Comparison of ENCODE assay signal across 9 cellular contexts in genomic region chr1:5620997-5621396, GRCh38.
DNase-seq lines count a peak whose midpoint lies in the region; ATAC-seq, FAIRE-seq and TF ChIP-seq lines count a peak whose summit lies in the region.
"Had no signal": no experiment of that assay in that cellular context is flagged by ENCODE, and none has a peak within 500 bp of the region (broad histone marks: within the 10 kb centered on the region; RNA-seq: fewer than 3 reads in every experiment).

No MANE protein-coding gene starts in this region.

- H3K36me3 Mint-ChIP-seq in activated naive CD8-positive, alpha-beta T cell treated with anti-CD3 and anti-CD28 coated beads for 36 hours: no peaks in the 10 kb centered on the region

- TF ChIP-seq CTCF in D721Med (IDR thresholded peaks at IDR 0.05; ENCODE audit: insufficient read depth, missing control alignments) (peak; percentile 51), adrenal gland (IDR thresholded peaks at IDR 0.05) (peak in 4 of 6 experiments; percentile 10 to 46 (median 41)), lower lobe of right lung (IDR thresholded peaks at IDR 0.05) (peak; percentile 38)

- no peak overlapping the region for H3K27ac Mint-ChIP-seq in activated naive CD8-positive, alpha-beta T cell treated with anti-CD3 and anti-CD28 coated beads for 36 hours

- TF ChIP-seq POLR2A in adrenal gland (IDR thresholded peaks at IDR 0.05): no peak

- peaks cover 19% of the 10 kb centered on the region for H3K27me3 Mint-ChIP-seq in activated naive CD8-positive, alpha-beta T cell treated with anti-CD3 and anti-CD28 coated beads for 36 hours

- H3K9me3 ChIP-seq in adrenal gland (replicated peaks in 1 of 3) (no peaks in the 10 kb centered on the region), lower lobe of right lung (no peaks in the 10 kb centered on the region)
- H3K9me3 ChIP-seq: gastrocnemius medialis had no signal

- H3K4me1 Mint-ChIP-seq in activated naive CD8-positive, alpha-beta T cell treated with anti-CD3 and anti-CD28 coated beads for 36 hours: no peaks in the 10 kb centered on the region

- no peaks in the 10 kb centered on the region for H3K9me3 Mint-ChIP-seq in activated naive CD8-positive, alpha-beta T cell treated with anti-CD3 and anti-CD28 coated beads for 36 hours

- no peak for DNase-seq in D721Med (ENCODE audit: insufficient read length, low spot score)
- DNase-seq in M059J (ENCODE audit: low read depth): peak; percentile 41
- no peak for DNase-seq in adrenal gland
- no peak for DNase-seq in lower lobe of right lung
- no peak for DNase-seq in SKM-1 (lab: John Stamatoyannopoulos, UW; ENCODE audit: unreplicated experiment)
- DNase-seq in activated naive CD8-positive, alpha-beta T cell treated with anti-CD3 and anti-CD28 coated beads for 36 hours: no peak
- DNase-seq: gastrocnemius medialis had no signal

- FAIRE-seq in D721Med (lab: Jason Lieb, UNC): no peak

- intact Hi-C loops in adrenal gland (cut with DNase I) (no loop called here), lower lobe of right lung (cut with DNase I) (no loop called here)

- H3K4me3 Mint-ChIP-seq in activated naive CD8-positive, alpha-beta T cell treated with anti-CD3 and anti-CD28 coated beads for 36 hours: no peak overlapping the region

- H3K27me3 ChIP-seq in adrenal gland (peaks cover 4% of the 10 kb centered on the region), lower lobe of right lung (ENCODE audit: low read depth) (peaks cover 8% of the 10 kb centered on the region)

- H3K36me3 ChIP-seq in adrenal gland (replicated peaks in 1 of 2) (no peaks in the 10 kb centered on the region), lower lobe of right lung (no peaks in the 10 kb centered on the region)
- H3K36me3 ChIP-seq: gastrocnemius medialis had no signal

- WGBS in adrenal gland, 4 donors: 15 to 33% (median 24%) methylated on average over 3 of the region's 3 CpGs

- ATAC-seq in lower lobe of right lung: peak; percentile 11 to 45
- ATAC-seq in GM19467 (IDR thresholded peaks at IDR 0.05; ENCODE audit: unreplicated experiment): no peak
- no peak for ATAC-seq in GM19452 (IDR thresholded peaks at IDR 0.05; ENCODE audit: unreplicated experiment)
- ATAC-seq: gastrocnemius medialis had no signal

- H3K4me3 ChIP-seq in adrenal gland: no peak overlapping the region
- no peak overlapping the region for H3K4me3 ChIP-seq in lower lobe of right lung
- H3K4me3 ChIP-seq: gastrocnemius medialis had no signal

- no peak overlapping the region for H3K27ac ChIP-seq in adrenal gland
- H3K27ac ChIP-seq in lower lobe of right lung: no peak overlapping the region
- H3K27ac ChIP-seq: gastrocnemius medialis had no signal

- H3K4me1 ChIP-seq in adrenal gland (replicated peaks in 1 of 2): no peaks in the 10 kb centered on the region
- H3K4me1 ChIP-seq in lower lobe of right lung: no peaks in the 10 kb centered on the region
- H3K4me1 ChIP-seq: gastrocnemius medialis had no signal

Comparison
In these comparisons a context has a peak if more than half of its experiments do, and no peak if none do; other contexts are left out.
1. ATAC-seq: peak in lower lobe of right lung (2 of 2); none in GM19467 (single experiment) and GM19452 (single experiment).
2. Peak in every context shown above with its lines, with median percentiles within 50 percentile points of each other: CTCF ChIP-seq.